1 cellular context compared by ENCODE assay signal in the genomic region with DNA sequence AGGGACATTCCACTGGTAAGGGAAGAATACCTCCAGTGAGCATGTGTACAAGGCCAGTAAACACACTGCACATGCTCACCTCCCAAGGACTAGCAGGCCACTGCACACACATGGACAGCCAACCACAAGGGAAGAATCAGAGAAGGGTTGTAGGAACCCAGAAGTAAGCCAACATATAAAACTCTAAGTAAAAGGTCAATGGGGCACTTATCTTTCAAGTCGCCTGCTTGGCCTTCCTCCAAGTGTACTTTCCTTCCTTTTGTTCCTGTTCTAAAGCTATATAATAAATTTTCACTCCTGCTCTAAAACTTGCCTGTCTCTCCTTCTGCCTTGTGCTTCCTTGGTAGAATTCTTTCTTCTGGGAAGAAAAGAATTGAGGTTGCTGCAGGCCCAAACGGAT.
TF ChIP-seq lines count a peak whose summit lies in the region.

No MANE protein-coding gene starts in this region.

TF ChIP-seq in K562, 482 proteins besides CTCF, POLR2A, EP300 and RAD21 (continued from another document and continues in another):
- TF ChIP-seq, protein P1, sequence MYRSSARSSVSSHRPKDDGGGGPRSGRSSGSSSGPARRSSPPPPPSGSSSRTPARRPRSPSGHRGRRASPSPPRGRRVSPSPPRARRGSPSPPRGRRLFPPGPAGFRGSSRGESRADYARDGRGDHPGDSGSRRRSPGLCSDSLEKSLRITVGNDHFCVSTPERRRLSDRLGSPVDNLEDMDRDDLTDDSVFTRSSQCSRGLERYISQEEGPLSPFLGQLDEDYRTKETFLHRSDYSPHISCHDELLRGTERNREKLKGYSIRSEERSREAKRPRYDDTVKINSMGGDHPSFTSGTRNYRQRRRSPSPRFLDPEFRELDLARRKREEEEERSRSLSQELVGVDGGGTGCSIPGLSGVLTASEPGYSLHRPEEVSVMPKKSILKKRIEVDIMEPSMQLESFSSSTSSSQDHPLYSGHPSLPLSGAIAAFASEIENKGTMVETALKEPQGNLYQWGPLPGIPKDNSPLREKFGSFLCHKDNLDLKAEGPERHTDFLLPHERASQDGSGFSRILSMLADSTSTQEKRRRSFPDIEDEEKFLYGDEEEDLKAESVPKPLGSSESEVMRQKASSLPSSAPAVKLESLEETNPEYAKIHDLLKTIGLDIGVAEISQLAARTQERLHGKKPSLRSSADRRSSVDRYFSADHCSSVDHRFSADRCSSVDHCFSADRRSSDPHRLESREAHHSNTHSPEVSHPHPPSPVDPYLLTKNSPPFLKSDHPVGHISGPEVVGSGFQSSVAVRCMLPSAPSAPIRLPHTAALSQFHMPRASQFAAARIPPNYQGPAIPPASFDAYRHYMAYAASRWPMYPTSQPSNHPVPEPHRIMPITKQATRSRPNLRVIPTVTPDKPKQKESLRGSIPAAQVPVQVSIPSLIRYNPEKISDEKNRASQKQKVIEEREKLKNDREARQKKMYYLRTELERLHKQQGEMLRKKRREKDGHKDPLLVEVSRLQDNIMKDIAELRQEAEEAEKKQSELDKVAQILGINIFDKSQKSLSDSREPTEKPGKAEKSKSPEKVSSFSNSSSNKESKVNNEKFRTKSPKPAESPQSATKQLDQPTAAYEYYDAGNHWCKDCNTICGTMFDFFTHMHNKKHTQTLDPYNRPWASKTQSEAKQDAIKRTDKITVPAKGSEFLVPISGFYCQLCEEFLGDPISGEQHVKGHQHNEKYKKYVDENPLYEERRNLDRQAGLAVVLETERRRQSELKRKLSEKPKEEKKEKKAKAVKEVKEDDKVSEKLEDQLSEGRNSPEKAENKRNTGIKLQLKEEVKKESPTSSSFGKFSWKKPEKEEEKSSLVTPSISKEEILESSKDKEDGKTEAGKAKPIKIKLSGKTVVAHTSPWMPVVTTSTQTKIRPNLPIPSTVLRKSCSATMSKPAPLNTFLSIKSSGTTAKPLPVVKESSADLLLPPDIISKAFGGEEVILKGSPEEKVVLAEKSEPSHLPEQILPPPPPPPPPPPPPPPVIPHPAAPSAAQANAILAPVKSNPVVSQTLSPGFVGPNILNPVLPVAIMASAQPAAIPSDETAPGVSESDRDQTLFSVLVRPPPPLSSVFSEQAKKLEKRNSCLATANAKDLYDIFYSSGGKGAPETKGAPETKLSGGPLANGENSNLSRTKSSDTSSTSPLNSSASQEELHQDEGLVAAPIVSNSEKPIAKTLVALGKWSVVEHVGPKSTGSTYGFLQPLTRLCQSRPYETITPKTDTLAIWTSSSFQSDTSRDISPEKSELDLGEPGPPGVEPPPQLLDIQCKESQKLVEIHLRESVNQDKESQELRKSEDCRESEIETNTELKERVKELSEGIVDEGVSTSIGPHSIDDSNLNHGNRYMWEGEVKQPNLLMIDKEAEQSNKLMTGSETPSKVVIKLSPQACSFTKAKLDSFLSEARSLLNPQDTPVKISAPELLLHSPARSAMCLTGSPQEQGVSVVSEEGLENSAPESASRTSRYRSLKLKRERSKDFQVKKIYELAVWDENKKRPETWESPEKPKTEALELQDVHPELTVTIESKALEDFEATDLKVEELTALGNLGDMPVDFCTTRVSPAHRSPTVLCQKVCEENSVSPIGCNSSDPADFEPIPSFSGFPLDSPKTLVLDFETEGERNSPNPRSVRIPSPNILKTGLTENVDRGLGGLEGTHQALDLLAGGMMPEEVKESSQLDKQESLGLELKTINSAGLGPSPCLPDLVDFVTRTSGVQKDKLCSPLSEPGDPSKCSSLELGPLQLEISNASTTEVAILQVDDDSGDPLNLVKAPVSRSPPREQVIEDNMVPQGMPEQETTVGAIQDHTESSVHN (IDR thresholded peaks at IDR 0.05; ENCODE audit: borderline replicate concordance in 1 of 2, low read depth in 1 of 2), result no peak
- TF ChIP-seq CEBPB (tag; IDR thresholded peaks at IDR 0.05) (no peak), ZBTB1 (CRISPR knock-in tag; IDR thresholded peaks at IDR 0.05; ENCODE audit: borderline replicate concordance, low read depth) (no peak), KAT2B (IDR thresholded peaks at IDR 0.05; ENCODE audit: low read depth, low read length) (no peak), DACH1 (IDR thresholded peaks at IDR 0.05; ENCODE audit: partially characterized antibody) (no peak), CCNT2 (IDR thresholded peaks at IDR 0.05; ENCODE audit: borderline replicate concordance, extremely low read depth, insufficient read length, low read depth, low read length) (no peak), CUX1 (CRISPR knock-in tag; IDR thresholded peaks at IDR 0.05) (no peak), EHMT2 (IDR thresholded peaks at IDR 0.05) (peak; percentile 51; the same call in 1 of the 2 replicates), SP2 (IDR thresholded peaks at IDR 0.05; ENCODE audit: extremely low read depth, low read depth, low read length, poor library complexity, severe bottlenecking) (no peak), EGR1 (conservative IDR thresholded peaks at IDR 0.05) (no peak), POLR2AphosphoS2 (IDR thresholded peaks at IDR 0.05; ENCODE audit: low read length) (no peak), NR1H2 (CRISPR knock-in tag; IDR thresholded peaks at IDR 0.05) (no peak), IFI16 (CRISPR knock-in tag; IDR thresholded peaks at IDR 0.05) (no peak)
- TF ChIP-seq, protein P2, sequence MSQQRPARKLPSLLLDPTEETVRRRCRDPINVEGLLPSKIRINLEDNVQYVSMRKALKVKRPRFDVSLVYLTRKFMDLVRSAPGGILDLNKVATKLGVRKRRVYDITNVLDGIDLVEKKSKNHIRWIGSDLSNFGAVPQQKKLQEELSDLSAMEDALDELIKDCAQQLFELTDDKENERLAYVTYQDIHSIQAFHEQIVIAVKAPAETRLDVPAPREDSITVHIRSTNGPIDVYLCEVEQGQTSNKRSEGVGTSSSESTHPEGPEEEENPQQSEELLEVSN (IDR thresholded peaks at IDR 0.05; ENCODE audit: borderline replicate concordance in 1 of 2, extremely low read depth in 1 of 2, insufficient read depth in 1 of 2, insufficient read length in 1 of 2, low read depth in 1 of 2, low read length in 1 of 2, poor library complexity in 1 of 2, severe bottlenecking in 1 of 2), result peak in 1 of 2 experiments; percentile 26
- TF ChIP-seq, protein P3, sequence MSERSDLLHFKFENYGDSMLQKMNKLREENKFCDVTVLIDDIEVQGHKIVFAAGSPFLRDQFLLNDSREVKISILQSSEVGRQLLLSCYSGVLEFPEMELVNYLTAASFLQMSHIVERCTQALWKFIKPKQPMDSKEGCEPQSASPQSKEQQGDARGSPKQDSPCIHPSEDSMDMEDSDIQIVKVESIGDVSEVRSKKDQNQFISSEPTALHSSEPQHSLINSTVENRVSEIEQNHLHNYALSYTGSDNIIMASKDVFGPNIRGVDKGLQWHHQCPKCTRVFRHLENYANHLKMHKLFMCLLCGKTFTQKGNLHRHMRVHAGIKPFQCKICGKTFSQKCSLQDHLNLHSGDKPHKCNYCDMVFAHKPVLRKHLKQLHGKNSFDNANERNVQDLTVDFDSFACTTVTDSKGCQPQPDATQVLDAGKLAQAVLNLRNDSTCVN (CRISPR knock-in tag; IDR thresholded peaks at IDR 0.05), result no peak
- TF ChIP-seq, protein P4, sequence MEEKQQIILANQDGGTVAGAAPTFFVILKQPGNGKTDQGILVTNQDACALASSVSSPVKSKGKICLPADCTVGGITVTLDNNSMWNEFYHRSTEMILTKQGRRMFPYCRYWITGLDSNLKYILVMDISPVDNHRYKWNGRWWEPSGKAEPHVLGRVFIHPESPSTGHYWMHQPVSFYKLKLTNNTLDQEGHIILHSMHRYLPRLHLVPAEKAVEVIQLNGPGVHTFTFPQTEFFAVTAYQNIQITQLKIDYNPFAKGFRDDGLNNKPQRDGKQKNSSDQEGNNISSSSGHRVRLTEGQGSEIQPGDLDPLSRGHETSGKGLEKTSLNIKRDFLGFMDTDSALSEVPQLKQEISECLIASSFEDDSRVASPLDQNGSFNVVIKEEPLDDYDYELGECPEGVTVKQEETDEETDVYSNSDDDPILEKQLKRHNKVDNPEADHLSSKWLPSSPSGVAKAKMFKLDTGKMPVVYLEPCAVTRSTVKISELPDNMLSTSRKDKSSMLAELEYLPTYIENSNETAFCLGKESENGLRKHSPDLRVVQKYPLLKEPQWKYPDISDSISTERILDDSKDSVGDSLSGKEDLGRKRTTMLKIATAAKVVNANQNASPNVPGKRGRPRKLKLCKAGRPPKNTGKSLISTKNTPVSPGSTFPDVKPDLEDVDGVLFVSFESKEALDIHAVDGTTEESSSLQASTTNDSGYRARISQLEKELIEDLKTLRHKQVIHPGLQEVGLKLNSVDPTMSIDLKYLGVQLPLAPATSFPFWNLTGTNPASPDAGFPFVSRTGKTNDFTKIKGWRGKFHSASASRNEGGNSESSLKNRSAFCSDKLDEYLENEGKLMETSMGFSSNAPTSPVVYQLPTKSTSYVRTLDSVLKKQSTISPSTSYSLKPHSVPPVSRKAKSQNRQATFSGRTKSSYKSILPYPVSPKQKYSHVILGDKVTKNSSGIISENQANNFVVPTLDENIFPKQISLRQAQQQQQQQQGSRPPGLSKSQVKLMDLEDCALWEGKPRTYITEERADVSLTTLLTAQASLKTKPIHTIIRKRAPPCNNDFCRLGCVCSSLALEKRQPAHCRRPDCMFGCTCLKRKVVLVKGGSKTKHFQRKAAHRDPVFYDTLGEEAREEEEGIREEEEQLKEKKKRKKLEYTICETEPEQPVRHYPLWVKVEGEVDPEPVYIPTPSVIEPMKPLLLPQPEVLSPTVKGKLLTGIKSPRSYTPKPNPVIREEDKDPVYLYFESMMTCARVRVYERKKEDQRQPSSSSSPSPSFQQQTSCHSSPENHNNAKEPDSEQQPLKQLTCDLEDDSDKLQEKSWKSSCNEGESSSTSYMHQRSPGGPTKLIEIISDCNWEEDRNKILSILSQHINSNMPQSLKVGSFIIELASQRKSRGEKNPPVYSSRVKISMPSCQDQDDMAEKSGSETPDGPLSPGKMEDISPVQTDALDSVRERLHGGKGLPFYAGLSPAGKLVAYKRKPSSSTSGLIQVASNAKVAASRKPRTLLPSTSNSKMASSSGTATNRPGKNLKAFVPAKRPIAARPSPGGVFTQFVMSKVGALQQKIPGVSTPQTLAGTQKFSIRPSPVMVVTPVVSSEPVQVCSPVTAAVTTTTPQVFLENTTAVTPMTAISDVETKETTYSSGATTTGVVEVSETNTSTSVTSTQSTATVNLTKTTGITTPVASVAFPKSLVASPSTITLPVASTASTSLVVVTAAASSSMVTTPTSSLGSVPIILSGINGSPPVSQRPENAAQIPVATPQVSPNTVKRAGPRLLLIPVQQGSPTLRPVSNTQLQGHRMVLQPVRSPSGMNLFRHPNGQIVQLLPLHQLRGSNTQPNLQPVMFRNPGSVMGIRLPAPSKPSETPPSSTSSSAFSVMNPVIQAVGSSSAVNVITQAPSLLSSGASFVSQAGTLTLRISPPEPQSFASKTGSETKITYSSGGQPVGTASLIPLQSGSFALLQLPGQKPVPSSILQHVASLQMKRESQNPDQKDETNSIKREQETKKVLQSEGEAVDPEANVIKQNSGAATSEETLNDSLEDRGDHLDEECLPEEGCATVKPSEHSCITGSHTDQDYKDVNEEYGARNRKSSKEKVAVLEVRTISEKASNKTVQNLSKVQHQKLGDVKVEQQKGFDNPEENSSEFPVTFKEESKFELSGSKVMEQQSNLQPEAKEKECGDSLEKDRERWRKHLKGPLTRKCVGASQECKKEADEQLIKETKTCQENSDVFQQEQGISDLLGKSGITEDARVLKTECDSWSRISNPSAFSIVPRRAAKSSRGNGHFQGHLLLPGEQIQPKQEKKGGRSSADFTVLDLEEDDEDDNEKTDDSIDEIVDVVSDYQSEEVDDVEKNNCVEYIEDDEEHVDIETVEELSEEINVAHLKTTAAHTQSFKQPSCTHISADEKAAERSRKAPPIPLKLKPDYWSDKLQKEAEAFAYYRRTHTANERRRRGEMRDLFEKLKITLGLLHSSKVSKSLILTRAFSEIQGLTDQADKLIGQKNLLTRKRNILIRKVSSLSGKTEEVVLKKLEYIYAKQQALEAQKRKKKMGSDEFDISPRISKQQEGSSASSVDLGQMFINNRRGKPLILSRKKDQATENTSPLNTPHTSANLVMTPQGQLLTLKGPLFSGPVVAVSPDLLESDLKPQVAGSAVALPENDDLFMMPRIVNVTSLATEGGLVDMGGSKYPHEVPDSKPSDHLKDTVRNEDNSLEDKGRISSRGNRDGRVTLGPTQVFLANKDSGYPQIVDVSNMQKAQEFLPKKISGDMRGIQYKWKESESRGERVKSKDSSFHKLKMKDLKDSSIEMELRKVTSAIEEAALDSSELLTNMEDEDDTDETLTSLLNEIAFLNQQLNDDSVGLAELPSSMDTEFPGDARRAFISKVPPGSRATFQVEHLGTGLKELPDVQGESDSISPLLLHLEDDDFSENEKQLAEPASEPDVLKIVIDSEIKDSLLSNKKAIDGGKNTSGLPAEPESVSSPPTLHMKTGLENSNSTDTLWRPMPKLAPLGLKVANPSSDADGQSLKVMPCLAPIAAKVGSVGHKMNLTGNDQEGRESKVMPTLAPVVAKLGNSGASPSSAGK (IDR thresholded peaks at IDR 0.05), result peak; percentile 60
